Comparison of ENCODE assay signal across 1 cellular context in the genomic region with DNA sequence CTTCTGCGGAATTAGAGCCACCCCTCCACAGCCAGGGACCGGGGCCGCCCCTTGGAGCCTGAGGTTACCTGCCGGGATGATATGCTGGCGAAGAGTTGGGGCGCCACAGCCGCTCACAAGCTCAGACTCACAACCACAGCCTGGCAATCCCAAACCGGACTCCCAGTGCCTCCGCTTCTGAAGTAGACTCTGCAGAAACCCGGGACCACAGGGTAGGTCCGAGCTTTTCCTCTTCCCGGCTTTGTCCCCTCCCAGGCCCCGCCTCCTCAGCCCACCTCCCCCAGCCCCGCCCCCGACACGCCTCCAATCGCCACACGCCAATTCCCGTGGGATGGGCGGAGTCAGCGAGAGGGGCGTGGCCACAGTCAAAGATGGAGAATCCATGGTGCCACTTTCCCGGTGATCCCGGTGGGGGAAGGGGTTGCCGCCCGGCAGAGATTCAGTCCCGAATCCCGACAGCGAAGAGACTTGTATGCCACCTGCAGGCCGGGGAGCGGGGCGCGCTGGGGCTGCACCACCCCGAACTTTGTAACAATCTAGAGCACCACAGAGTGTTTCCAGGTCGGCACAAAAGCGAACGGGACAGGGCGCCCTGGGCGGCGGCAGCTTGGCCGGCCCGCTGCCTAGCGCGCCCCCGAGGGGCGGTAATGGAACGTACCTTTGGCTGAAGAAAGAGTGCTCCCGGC.
TF ChIP-seq lines count a peak whose summit lies in the region.

Gene IDH1 (minus strand): TSS at position 201 of the 686 bp plus-strand sequence. CDS start 3,520 bp downstream, outside the sequence.

TF ChIP-seq in H1, 55 proteins besides CTCF, POLR2A, EP300 and RAD21 (continues in another document):
- TF ChIP-seq BRCA1 (IDR thresholded peaks at IDR 0.05; ENCODE audit: low read depth, low read length) = no peak
- TF ChIP-seq, protein P1, sequence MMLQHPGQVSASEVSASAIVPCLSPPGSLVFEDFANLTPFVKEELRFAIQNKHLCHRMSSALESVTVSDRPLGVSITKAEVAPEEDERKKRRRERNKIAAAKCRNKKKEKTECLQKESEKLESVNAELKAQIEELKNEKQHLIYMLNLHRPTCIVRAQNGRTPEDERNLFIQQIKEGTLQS (IDR thresholded peaks at IDR 0.05; ENCODE audit: insufficient read depth, low read depth, low read length) = no peak
- no peak for TF ChIP-seq CHD7 (IDR thresholded peaks at IDR 0.05; ENCODE audit: insufficient replicate concordance, low read length)
- 0 out of 2 replicates have a peak, but pooled peaks have one; percentile 8 for TF ChIP-seq CREB1 (IDR thresholded peaks at IDR 0.05)
- TF ChIP-seq KDM1A (IDR thresholded peaks at IDR 0.05; ENCODE audit: borderline replicate concordance, low read length) = no peak
- TF ChIP-seq MAX (IDR thresholded peaks at IDR 0.05) = peak; percentile 49; the same call in 1 of the 2 replicates
- TF ChIP-seq YY1 (IDR thresholded peaks at IDR 0.05; ENCODE audit: low read depth, low read length) = peak; percentile 85
- no peak for TF ChIP-seq RXRA (IDR thresholded peaks at IDR 0.05; ENCODE audit: insufficient read depth, low read depth, low read length)
- no peak for TF ChIP-seq GABPA (IDR thresholded peaks at IDR 0.05; ENCODE audit: borderline replicate concordance, insufficient read depth, low read length)
- peak; percentile 66 for TF ChIP-seq PHF8 (conservative IDR thresholded peaks at IDR 0.05; ENCODE audit: low read depth, low read length)
- TF ChIP-seq SP4 (IDR thresholded peaks at IDR 0.05; ENCODE audit: low read length) = peak; percentile 80; the same call in 1 of the 2 replicates
- no peak for TF ChIP-seq FOSL1 (IDR thresholded peaks at IDR 0.05; ENCODE audit: insufficient read depth, low read depth, low read length)
- no peak for TF ChIP-seq NANOG (IDR thresholded peaks at IDR 0.05; ENCODE audit: insufficient read depth, low read depth, low read length, poor library complexity, severe bottlenecking)
- peak; percentile 21 for TF ChIP-seq TAF7 (optimal IDR thresholded peaks at IDR 0.05; ENCODE audit: borderline replicate concordance, low read depth, low read length)
- 0 out of 4 replicates have a peak, but pooled peaks of 1 of the 2 experiments have one; percentile 56 for TF ChIP-seq HDAC2 (IDR thresholded peaks at IDR 0.05; ENCODE audit: borderline replicate concordance in 1 of 2, low read depth in 2 of 2, low read length in 2 of 2)
- no peak for TF ChIP-seq SIX5 (IDR thresholded peaks at IDR 0.05; ENCODE audit: low read depth, low read length)
- TF ChIP-seq SUZ12 (IDR thresholded peaks at IDR 0.05; ENCODE audit: low read length) = no peak
- TF ChIP-seq SIRT6 (IDR thresholded peaks at IDR 0.05; ENCODE audit: low read length) = no peak
- no peak for TF ChIP-seq NRF1 (IDR thresholded peaks at IDR 0.05; ENCODE audit: low read depth, low read length)
- TF ChIP-seq JUND (IDR thresholded peaks at IDR 0.05; ENCODE audit: low read length) = no peak
- no peak; the same call in 1 of the 2 replicates for TF ChIP-seq CHD2 (IDR thresholded peaks at IDR 0.05; ENCODE audit: low read length)
- 0 out of 2 replicates have a peak, but pooled peaks have one; percentile 12 for TF ChIP-seq E2F6 (IDR thresholded peaks at IDR 0.05)
- no peak for TF ChIP-seq EGR1 (IDR thresholded peaks at IDR 0.05; ENCODE audit: borderline replicate concordance, low read depth, low read length)
- TF ChIP-seq RBBP5 (IDR thresholded peaks at IDR 0.05; ENCODE audit: borderline replicate concordance, low read depth, low read length) = no peak; the same call in 1 of the 2 replicates
- TF ChIP-seq SAP30 (IDR thresholded peaks at IDR 0.05; ENCODE audit: insufficient read depth, insufficient replicate concordance, low read length) = no peak
- TF ChIP-seq USF2 (IDR thresholded peaks at IDR 0.05; ENCODE audit: low read length) = no peak
- TF ChIP-seq MAFK (IDR thresholded peaks at IDR 0.05; ENCODE audit: low read depth, low read length) = no peak
- no peak for TF ChIP-seq ATF2 (IDR thresholded peaks at IDR 0.05; ENCODE audit: low read length)
- TF ChIP-seq JUN (IDR thresholded peaks at IDR 0.05; ENCODE audit: low read depth, low read length) = no peak
- TF ChIP-seq CBX5 (IDR thresholded peaks at IDR 0.05; ENCODE audit: low read depth, low read length) = no peak
- no peak for TF ChIP-seq CHD1 (IDR thresholded peaks at IDR 0.05; ENCODE audit: low read depth, low read length)
- TF ChIP-seq TEAD4 (IDR thresholded peaks at IDR 0.05; ENCODE audit: low read depth, low read length) = no peak
- peak; percentile 78; the same call in 1 of the 2 replicates for TF ChIP-seq TBP (IDR thresholded peaks at IDR 0.05; ENCODE audit: low read depth, low read length)
- TF ChIP-seq SRF (IDR thresholded peaks at IDR 0.05; ENCODE audit: low read depth, low read length) = 0 out of 2 replicates have a peak, but pooled peaks have one; percentile 24
- TF ChIP-seq BCL11A (IDR thresholded peaks at IDR 0.05; ENCODE audit: low read depth in 2 of 2, low read length in 2 of 2) = no peak
- TF ChIP-seq POLR2AphosphoS5 (IDR thresholded peaks at IDR 0.05; ENCODE audit: low read depth, low read length) = peak; percentile 77; the same call in 1 of the 2 replicates
- no peak for TF ChIP-seq RNF2 (IDR thresholded peaks at IDR 0.05; ENCODE audit: borderline replicate concordance, low read depth, low read length, missing control alignments, poor library complexity, severe bottlenecking)
- TF ChIP-seq SIN3A (conservative IDR thresholded peaks at IDR 0.05 in 1 of 2, IDR thresholded peaks at IDR 0.05 in 1 of 2; ENCODE audit: low read depth in 1 of 2, low read length in 2 of 2) = peak in 1 of 2 experiments; percentile 50; a peak in 1 of 4 replicates
- TF ChIP-seq EZH2 (IDR thresholded peaks at IDR 0.05; ENCODE audit: low read depth, low read length, severe bottlenecking) = no peak
- TF ChIP-seq ASH2L (IDR thresholded peaks at IDR 0.05; ENCODE audit: low read length) = peak; percentile 87
- TF ChIP-seq SP2 (IDR thresholded peaks at IDR 0.05; ENCODE audit: low read length) = no peak
- no peak for TF ChIP-seq RFX5 (IDR thresholded peaks at IDR 0.05; ENCODE audit: borderline replicate concordance, low read depth, low read length)
- TF ChIP-seq CEBPB (IDR thresholded peaks at IDR 0.05; ENCODE audit: low read depth, low read length) = no peak
- TF ChIP-seq KDM4A (IDR thresholded peaks at IDR 0.05; ENCODE audit: low read depth, low read length, severe bottlenecking) = peak; percentile 43
- no peak for TF ChIP-seq HDAC6 (IDR thresholded peaks at IDR 0.05; ENCODE audit: low read depth, low read length)
- TF ChIP-seq TCF12 (IDR thresholded peaks at IDR 0.05; ENCODE audit: low read depth, low read length) = 0 out of 2 replicates have a peak, but pooled peaks have one; percentile 19
- TF ChIP-seq POU5F1 (IDR thresholded peaks at IDR 0.05; ENCODE audit: low read depth, low read length) = no peak
- 0 out of 2 replicates have a peak, but pooled peaks have one; percentile 34 for TF ChIP-seq SP1 (IDR thresholded peaks at IDR 0.05; ENCODE audit: low read depth, low read length)
- TF ChIP-seq GTF2F1 (IDR thresholded peaks at IDR 0.05; ENCODE audit: borderline replicate concordance, low read depth, low read length) = peak; percentile 38; the same call in 1 of the 2 replicates
- TF ChIP-seq KDM5A (IDR thresholded peaks at IDR 0.05; ENCODE audit: low read length) = no peak
- no peak for TF ChIP-seq CTBP2 (IDR thresholded peaks at IDR 0.05; ENCODE audit: borderline replicate concordance, insufficient read depth, insufficient read length, low read length)
- 0 out of 2 replicates have a peak, but pooled peaks have one; percentile 3 for TF ChIP-seq BACH1 (IDR thresholded peaks at IDR 0.05; ENCODE audit: low read length)
- TF ChIP-seq TAF1 (IDR thresholded peaks at IDR 0.05; ENCODE audit: low read depth, low read length) = peak; percentile 86
- no peak for TF ChIP-seq ZNF274 (IDR thresholded peaks at IDR 0.05; ENCODE audit: borderline replicate concordance, extremely low read depth, low read length)
